ENCODE assay signal across 1 cellular context in genomic region chr6:52577022-52577777, GRCh38.
A peak's percentile ranks its signal among the peaks of the same experiment; 100 is the strongest.
TF ChIP-seq lines count a peak whose summit lies in the region.

Gene TRAM2, minus strand, starts transcription at chr6:52577060. Its CDS starts 145 bp downstream, at chr6:52576915.

TF ChIP-seq in WTC11, 78 proteins besides CTCF, POLR2A, EP300 and RAD21 (continued from another document):
- TF ChIP-seq ZNF532 (CRISPR knock-in tag; IDR thresholded peaks at IDR 0.05; ENCODE audit: borderline replicate concordance) = no peak
- TF ChIP-seq ZNF396 (CRISPR knock-in tag; IDR thresholded peaks at IDR 0.05; ENCODE audit: borderline replicate concordance) = no peak
- no peak for TF ChIP-seq NR2C2 (CRISPR knock-in tag; IDR thresholded peaks at IDR 0.05)
- TF ChIP-seq NFE2L1 (CRISPR knock-in tag; IDR thresholded peaks at IDR 0.05) = no peak
- no peak for TF ChIP-seq NFATC4 (CRISPR knock-in tag; IDR thresholded peaks at IDR 0.05)
- TF ChIP-seq ZBTB43 (CRISPR knock-in tag; IDR thresholded peaks at IDR 0.05) = no peak
- no peak for TF ChIP-seq STAT6 (CRISPR knock-in tag; conservative IDR thresholded peaks at IDR 0.05; ENCODE audit: low read depth)
- 0 out of 2 replicates have a peak, but pooled peaks have one; percentile 37 for TF ChIP-seq AR (CRISPR knock-in tag; IDR thresholded peaks at IDR 0.05)
- 0 out of 2 replicates have a peak, but pooled peaks have one; percentile 57 for TF ChIP-seq ESRRA (CRISPR knock-in tag; IDR thresholded peaks at IDR 0.05; ENCODE audit: borderline replicate concordance)
- peak; percentile 78 for TF ChIP-seq SP1 (CRISPR knock-in tag; conservative IDR thresholded peaks at IDR 0.05)
- TF ChIP-seq HMGXB4 (CRISPR knock-in tag; IDR thresholded peaks at IDR 0.05) = peak; percentile 71
- TF ChIP-seq ZNF423 (CRISPR knock-in tag; IDR thresholded peaks at IDR 0.05) = peak; percentile 65
- TF ChIP-seq KAT7 (CRISPR knock-in tag; IDR thresholded peaks at IDR 0.05; ENCODE audit: borderline replicate concordance) = 0 out of 2 replicates have a peak, but pooled peaks have one; percentile 87
- peak; percentile 62; the same call in 1 of the 2 replicates for TF ChIP-seq ETV6 (CRISPR knock-in tag; IDR thresholded peaks at IDR 0.05)
- TF ChIP-seq SMAD4 (CRISPR knock-in tag; IDR thresholded peaks at IDR 0.05) = no peak
- 0 out of 2 replicates have a peak, but pooled peaks have one; percentile 50 for TF ChIP-seq ZNF416 (CRISPR knock-in tag; IDR thresholded peaks at IDR 0.05)
- TF ChIP-seq ZNF138 (CRISPR knock-in tag; conservative IDR thresholded peaks at IDR 0.05) = no peak
